11 cellular contexts compared by ENCODE assay signal in the genomic region with DNA sequence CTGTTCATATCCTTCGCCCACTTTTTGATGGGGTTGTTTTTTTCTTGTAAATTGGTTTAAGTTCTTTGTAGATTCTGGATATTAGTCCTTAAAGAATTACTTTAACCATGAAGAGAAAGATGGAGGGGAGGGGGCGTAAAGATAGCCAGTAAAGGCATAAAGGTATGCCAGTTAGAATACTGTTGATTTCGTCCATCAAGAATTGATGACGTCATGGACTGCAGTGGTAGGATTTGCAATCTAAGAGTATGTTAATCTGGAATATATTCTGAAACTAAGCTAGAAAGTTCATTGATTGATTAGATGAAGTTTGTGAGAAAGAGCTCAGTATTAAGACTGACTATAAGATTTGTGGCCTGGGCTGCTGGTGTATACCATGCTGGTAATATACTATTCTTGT.
"Had no signal": no experiment of that assay in that cellular context is flagged by ENCODE, and none has a peak within 500 bp of the region (broad histone marks: within the 10 kb centered on the region; RNA-seq: fewer than 3 reads in every experiment).

No MANE protein-coding gene starts in this region.

- FAIRE-seq: H1, H54 had no signal

- H3K27ac ChIP-seq: GM23248 had no signal

- H3K4me1 ChIP-seq: HAP-1 had no signal

- H3K36me3 ChIP-seq: HAP-1 had no signal

- H3K9me3 ChIP-seq: HAP-1 had no signal

- H3K4me2 ChIP-seq: GM23338 had no signal

- H3K9ac ChIP-seq: GM23248 had no signal

- DNase-seq: GM23248, GOT3, H7, H9, HCEC 1CT, HFFc6 had no signal

- ATAC-seq: GM23338, HCT116 had no signal

- H2AFZ ChIP-seq: GM23248, GM23338 had no signal

- H3K4me3 ChIP-seq: GM23248, GM23338, HAP-1 had no signal
